ENCODE assay signal across 9 cellular contexts in the genomic region with DNA sequence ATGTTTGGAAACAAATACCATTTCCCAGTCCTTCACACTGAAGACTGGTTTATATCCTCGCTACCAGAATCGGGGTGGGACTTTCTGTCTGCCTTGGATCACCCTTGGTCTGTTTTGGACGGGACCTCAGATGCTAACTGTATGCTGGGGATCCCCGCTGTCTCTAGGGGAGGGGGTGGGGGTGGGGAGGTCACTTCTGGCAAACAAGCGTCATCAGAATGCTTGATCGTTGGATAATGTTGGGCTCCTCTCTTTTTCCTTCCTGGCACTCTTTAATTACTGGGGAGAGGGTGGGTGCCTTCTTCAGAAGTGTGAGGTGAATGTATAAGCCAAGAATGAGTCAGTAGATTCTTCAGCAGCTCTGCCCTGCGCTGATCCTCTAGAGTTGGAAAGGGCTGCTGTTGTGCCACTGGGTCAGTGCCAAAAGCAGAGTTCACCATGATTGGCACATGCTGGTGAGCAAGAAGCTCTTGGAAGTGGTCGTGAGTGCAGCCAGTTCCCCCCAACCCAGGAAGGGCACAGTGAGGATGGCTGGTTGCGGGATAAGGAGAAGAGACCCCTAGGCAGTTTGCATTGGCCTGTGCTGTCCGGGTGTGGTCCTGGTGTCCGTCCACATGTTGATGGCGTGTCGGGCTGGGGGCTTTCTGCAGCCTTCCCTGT. TPM values are rescaled to one million over a fixed set of nuclear protein-coding genes. Genes with fewer than 3 reads are reported as not detected.
DNase-seq lines count a peak whose midpoint lies in the region; ATAC-seq, FAIRE-seq and TF ChIP-seq lines count a peak whose summit lies in the region.
"Had no signal": no experiment of that assay in that cellular context is flagged by ENCODE, and none has a peak within 500 bp of the region (broad histone marks: within the 10 kb centered on the region; RNA-seq: fewer than 3 reads in every experiment).

No MANE protein-coding gene starts in this region.

- H3K27ac Mint-ChIP-seq in HFFc6: peak overlapping the region; percentile 57; the same call in 1 of the 2 replicates
- H3K27ac Mint-ChIP-seq in central memory CD8-positive, alpha-beta T cell (ENCODE audit: low read depth): peak overlapping the region; percentile 87
- H3K27ac Mint-ChIP-seq in mesothelial cell of epicardium: peak overlapping the region; percentile 88

- H3K9me3 Mint-ChIP-seq in HFFc6: no peaks in the 10 kb centered on the region
- H3K9me3 Mint-ChIP-seq in central memory CD8-positive, alpha-beta T cell: no peaks in the 10 kb centered on the region
- H3K9me3 Mint-ChIP-seq in mesothelial cell of epicardium: no peaks in the 10 kb centered on the region

- H3K27me3 Mint-ChIP-seq in HFFc6 (ENCODE audit: insufficient read depth) (no peaks in the 10 kb centered on the region; the same call in 1 of the 2 replicates), mesothelial cell of epicardium (ENCODE audit: low read depth) (no peaks in the 10 kb centered on the region)
- no peaks in the 10 kb centered on the region for H3K27me3 Mint-ChIP-seq in central memory CD8-positive, alpha-beta T cell

- no peaks in the 10 kb centered on the region for H3K36me3 Mint-ChIP-seq in HFFc6 (ENCODE audit: low read depth)
- peaks cover 28% of the 10 kb centered on the region for H3K36me3 Mint-ChIP-seq in central memory CD8-positive, alpha-beta T cell (ENCODE audit: insufficient read depth)
- H3K36me3 Mint-ChIP-seq in mesothelial cell of epicardium: peaks cover 8% of the 10 kb centered on the region

- DNase-seq in A172 (ENCODE audit: low spot score): peak; percentile 55
- DNase-seq in HFFc6: peak; percentile 33
- DNase-seq in central memory CD8-positive, alpha-beta T cell (ENCODE audit: low spot score in 2 of 2): no peak
- no peak for DNase-seq in mesothelial cell of epicardium (ENCODE audit: low spot score in 2 of 2, unreplicated experiment in 2 of 2)
- no peak for DNase-seq in activated gamma-delta T cell treated with Interleukin-2 at 50 U/mL for 16 hours
- DNase-seq in epidermal melanocyte (ENCODE audit: insufficient read length, low spot score): no peak
- no peak for DNase-seq in inferior parietal cortex (ENCODE audit: extremely low spot score)
- DNase-seq in frontal cortex (ENCODE audit: low spot score in 2 of 2): no peak

- no peak for TF ChIP-seq CTCF in HFFc6 (IDR thresholded peaks at IDR 0.05)
- TF ChIP-seq CTCF in mesothelial cell of epicardium (IDR thresholded peaks at IDR 0.05; ENCODE audit: unreplicated experiment): no peak

- H3K4me3 Mint-ChIP-seq in HFFc6: peak overlapping the region; percentile 44; the same call in 1 of the 2 replicates
- peak overlapping the region; percentile 73 for H3K4me3 Mint-ChIP-seq in central memory CD8-positive, alpha-beta T cell
- H3K4me3 Mint-ChIP-seq in mesothelial cell of epicardium: no peak overlapping the region

- FAIRE-seq in frontal cortex (lab: Jason Lieb, UNC): no peak
- FAIRE-seq: G401.6 had no signal

- H3K4me1 Mint-ChIP-seq in HFFc6 (ENCODE audit: low read depth): peaks cover 24% of the 10 kb centered on the region
- H3K4me1 Mint-ChIP-seq in central memory CD8-positive, alpha-beta T cell: peaks cover 56% of the 10 kb centered on the region
- peaks cover 40% of the 10 kb centered on the region for H3K4me1 Mint-ChIP-seq in mesothelial cell of epicardium

- ATAC-seq in central memory CD8-positive, alpha-beta T cell (replicated peaks; ENCODE audit: extremely low read depth, poor library complexity, severe bottlenecking): no peak

RNA-seq across cellular contexts. Expression of a gene that starts 32.2 kb away (rescaled TPM):
- 14.8 and 16.4 TPM in 2 replicates for total RNA-seq in A172 (2014; rRNA removed; shearing (Covaris generic))
- total RNA-seq in HFFc6 (2021; fragmentation: NEBNext Ultra II Directional; extraction: Animal tissue kit (Norgen Biotek cat#: 25700)): 10 to 100 TPM in 3 of 6 experiments, 1 to 10 TPM in 3; 8.1 to 12.2 (median 10.3) TPM
- total RNA-seq in mesothelial cell of epicardium: 52.8 to 64.5 TPM (median 57.0 TPM) in 3 replicates
- total RNA-seq in frontal cortex: 46.5 TPM

Comparison
In these comparisons a context has a peak if more than half of its experiments do, and no peak if none do; other contexts are left out.
1. DNase-seq: peak in A172 (single experiment) and HFFc6 (single experiment); none in central memory CD8-positive, alpha-beta T cell (0 of 2), mesothelial cell of epicardium (0 of 2), activated gamma-delta T cell treated with Interleukin-2 at 50 U/mL for 16 hours (single experiment), epidermal melanocyte (single experiment), inferior parietal cortex (single experiment) and frontal cortex (0 of 2).
2. Peak in every context shown above with its lines, with median percentiles within 50 percentile points of each other: H3K27ac Mint-ChIP-seq.